Comparison of ENCODE assay signal across 11 cellular contexts in the genomic region with DNA sequence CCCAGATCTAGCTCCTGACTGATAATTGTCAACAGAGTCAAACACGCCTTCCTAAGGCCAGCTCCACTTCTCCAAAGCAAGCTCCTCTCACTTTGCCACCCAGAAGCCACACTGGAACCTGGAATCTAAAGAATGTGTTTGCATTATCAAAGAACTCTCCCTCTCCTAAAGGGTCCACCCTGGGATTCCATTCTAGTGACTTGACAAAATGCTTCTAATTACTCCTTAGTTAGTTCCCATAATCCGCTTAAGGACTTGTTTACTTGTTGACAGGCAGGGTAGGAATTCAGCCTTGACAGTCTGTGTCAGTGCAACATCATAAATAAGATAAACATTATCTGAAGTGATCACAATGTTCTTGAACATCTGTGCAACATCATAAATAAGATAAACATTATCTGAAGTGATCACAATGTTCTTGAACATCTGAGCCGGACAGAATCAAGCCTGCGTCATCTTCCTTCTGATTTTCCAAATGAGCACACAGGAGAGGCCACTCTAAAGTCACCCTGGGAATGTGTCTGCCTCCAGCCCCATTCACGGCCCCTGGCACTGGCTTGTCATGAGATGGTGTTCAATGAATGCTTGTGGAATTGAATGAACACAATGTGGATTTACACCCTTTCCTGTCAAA.
DNase-seq lines count a peak whose midpoint lies in the region; ATAC-seq and TF ChIP-seq lines count a peak whose summit lies in the region.
"Had no signal": no experiment of that assay in that cellular context is flagged by ENCODE, and none has a peak within 500 bp of the region (broad histone marks: within the 10 kb centered on the region; RNA-seq: fewer than 3 reads in every experiment).

No MANE protein-coding gene starts in this region.

- no peak overlapping the region for H2AK5ac ChIP-seq in mesendoderm (ENCODE audit: low read length)

- no peaks in the 10 kb centered on the region for H3K27me3 ChIP-seq in PC-9 (ENCODE audit: insufficient read depth, low read depth)
- H3K27me3 ChIP-seq in mesendoderm (ENCODE audit: insufficient read depth, low read length, poor library complexity), result no peaks in the 10 kb centered on the region
- H3K27me3 ChIP-seq: suprapubic skin had no signal

- CTCF ChIA-PET in PC-9 (lab: Charles Lee), result interaction anchor here (0.6 kb wide), 2 partner anchors 235 to 248 kb away, joined by 3 read pairs; no protein-coding TSS in a partner anchor

- H4K8ac ChIP-seq in mesendoderm (ENCODE audit: low read depth, low read length), result no peak overlapping the region

- no peak overlapping the region for H3K9ac ChIP-seq in mesendoderm (ENCODE audit: low read length)

- DNase-seq in Daoy (ENCODE audit: low read depth) (peak; percentile 14), PC-9 (peak; percentile 65 to 97), fibroblast of gingiva (ENCODE audit: low read depth) (peak; percentile 93), mesendoderm (peak; percentile 99), NCI-H1417 treated with DMSO at 0.1 percent for 48 hours (lab: John Stamatoyannopoulos, UW) (no peak)
- no peak for DNase-seq in activated CD4-positive, alpha-beta T cell treated with anti-CD3 and anti-CD28 coated beads, Interleukin-2, amount 50 U/mL, for 4 hours
- DNase-seq: CD4-positive, alpha-beta memory T cell had no signal

- H3K79me1 ChIP-seq in mesendoderm (ENCODE audit: low read length), result no peaks in the 10 kb centered on the region

- ATAC-seq in HG03139 (IDR thresholded peaks at IDR 0.05; ENCODE audit: unreplicated experiment) (no peak), GM21360 (IDR thresholded peaks at IDR 0.05; ENCODE audit: unreplicated experiment) (no peak)

- no peak overlapping the region for H3K18ac ChIP-seq in mesendoderm (ENCODE audit: low read length)

- POLR2A ChIA-PET in PC-9 (lab: Charles Lee; ENCODE audit: unreplicated experiment), result interaction anchor here (0.6 to 0.9 kb wide), 11 partner anchors 10 to 921 kb away, joined by 3 to 11 read pairs (median 4); no protein-coding TSS in a partner anchor

- peak overlapping the region; percentile 34; the same call in 1 of the 2 replicates for H3K4me3 ChIP-seq in PC-9
- no peak overlapping the region for H3K4me3 ChIP-seq in mesendoderm (ENCODE audit: low read length)
- H3K4me3 ChIP-seq: coronary artery, suprapubic skin had no signal

- TF ChIP-seq CTCF in PC-9 (conservative IDR thresholded peaks at IDR 0.05), result no peak

- BruUV-seq in PC-9 (replicated peaks; lab: Mats Ljungman, UMichigan), result no TSS peak

- H3K79me2 ChIP-seq in PC-9 (ENCODE audit: low read depth) (peaks cover 34% of the 10 kb centered on the region), mesendoderm (ENCODE audit: control insufficient read depth, insufficient read depth, low read length) (no peaks in the 10 kb centered on the region)

- H2BK5ac ChIP-seq in mesendoderm (ENCODE audit: low read length), result no peak overlapping the region

- peaks cover 62% of the 10 kb centered on the region for H3F3A ChIP-seq in PC-9 (ENCODE audit: insufficient read depth, low read depth)

- H2BK120ac ChIP-seq in mesendoderm (ENCODE audit: low read depth, low read length), result no peak overlapping the region

- no peak overlapping the region for H4K5ac ChIP-seq in mesendoderm (ENCODE audit: low read length)

- peak overlapping the region; percentile 42 for H3K4me2 ChIP-seq in PC-9
- no peak overlapping the region for H3K4me2 ChIP-seq in mesendoderm (ENCODE audit: low read length)

- H3K9me3 ChIP-seq in PC-9 (ENCODE audit: insufficient read depth, low read depth), result peaks cover 11% of the 10 kb centered on the region
- H3K9me3 ChIP-seq: suprapubic skin had no signal

- intact Hi-C loops in PC-9 (cut with micrococcal nuclease; ENCODE audit: unreplicated experiment), result loop anchor here (1.0 to 10.0 kb wide), 14 partner anchors 62 to 948 kb away; a partner anchor contains a TSS

- H3K4me1 ChIP-seq in PC-9 (replicated peaks; ENCODE audit: insufficient read depth) (peaks cover 48% of the 10 kb centered on the region), mesendoderm (ENCODE audit: control insufficient read depth, low read depth, low read length) (no peaks in the 10 kb centered on the region)
- H3K4me1 ChIP-seq: suprapubic skin had no signal

- H3K36me3 ChIP-seq in PC-9 (ENCODE audit: low read depth) (peaks cover 30% of the 10 kb centered on the region), mesendoderm (ENCODE audit: control insufficient read depth, insufficient read depth, low read length) (no peaks in the 10 kb centered on the region)
- H3K36me3 ChIP-seq: suprapubic skin had no signal

- H3K9me2 ChIP-seq in PC-9 (ENCODE audit: insufficient read depth), result no peaks in the 10 kb centered on the region

- peak overlapping the region; percentile 41 for H3K4ac ChIP-seq in mesendoderm (ENCODE audit: low read depth, low read length)

- H3K27ac ChIP-seq in PC-9 (peak overlapping the region; percentile 80), mesendoderm (ENCODE audit: low read depth, low read length) (no peak overlapping the region)
- H3K27ac ChIP-seq: coronary artery, suprapubic skin had no signal

- no peak overlapping the region for H3K56ac ChIP-seq in mesendoderm (ENCODE audit: low read length)

- no peaks in the 10 kb centered on the region for H4K20me1 ChIP-seq in PC-9 (ENCODE audit: insufficient read depth)

- no peak overlapping the region for H2BK15ac ChIP-seq in mesendoderm (replicated peaks; ENCODE audit: low read depth)

- no peak overlapping the region for H2AFZ ChIP-seq in PC-9

- no peak overlapping the region for H3K23ac ChIP-seq in mesendoderm (ENCODE audit: low read length)

- no CpG with 5 or more reads among the region's 5 CpGs for WGBS in mesendoderm (ENCODE audit: extremely low coverage, insufficient coverage, low lambda C conversion rate)

Comparison
In these comparisons a context has a peak if more than half of its experiments do, and no peak if none do; other contexts are left out.
1. DNase-seq: peak in Daoy (single experiment), PC-9 (2 of 2), fibroblast of gingiva (single experiment) and mesendoderm (single experiment); none in activated CD4-positive, alpha-beta T cell treated with anti-CD3 and anti-CD28 coated beads, Interleukin-2, amount 50 U/mL, for 4 hours (0 of 2) and NCI-H1417 treated with DMSO at 0.1 percent for 48 hours (single experiment).